In the genomic region with DNA sequence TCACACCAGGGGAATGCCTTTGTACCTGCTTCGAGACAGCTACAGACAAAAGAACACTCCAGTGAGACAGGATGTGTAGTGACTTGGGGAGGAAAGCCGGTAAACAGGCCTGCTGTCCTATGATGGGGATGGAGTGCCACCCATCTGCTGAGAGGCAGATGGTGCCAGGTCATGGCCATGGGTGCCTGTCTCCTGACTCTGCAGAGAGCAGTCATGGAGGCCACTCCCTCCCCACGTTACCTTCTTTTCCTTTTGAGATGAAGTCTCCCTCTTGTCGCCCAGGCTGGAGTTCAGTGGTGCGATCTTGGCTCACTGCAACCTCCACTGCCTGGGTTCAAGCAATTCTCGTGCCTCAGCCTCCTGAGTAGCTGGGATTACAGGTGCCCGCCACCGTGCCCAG, we compare ENCODE assay signal across 30 cellular contexts. TPM values are rescaled to one million over a fixed set of nuclear protein-coding genes. Genes with fewer than 3 reads are reported as not detected.
DNase-seq lines count a peak whose midpoint lies in the region; ATAC-seq and TF ChIP-seq lines count a peak whose summit lies in the region.
"Had no signal": no experiment of that assay in that cellular context is flagged by ENCODE, and none has a peak within 500 bp of the region (broad histone marks: within the 10 kb centered on the region; RNA-seq: fewer than 3 reads in every experiment).

No MANE protein-coding gene starts in this region.

- peak overlapping the region in 3 of 10 donors; percentile 12 to 34 (median 32) for H3K4me3 Mint-ChIP-seq in naive thymus-derived CD4-positive, alpha-beta T cell
- H3K4me3 Mint-ChIP-seq: activated CD8-positive, alpha-beta T cell treated with anti-CD3 and anti-CD28 coated beads, Interleukin-2, amount 10 ng/mL, durations not matched to agents 7 days and 5 days; activated T-cell treated with anti-CD3 and anti-CD28 coated beads, Interleukin-2, amount 50 U/mL, for 24 hours; GM23338 had no signal

- H3K27ac ChIP-seq in BLaER1, result no peak overlapping the region
- H3K27ac ChIP-seq in naive thymus-derived CD4-positive, alpha-beta T cell (ENCODE audit: low read depth, low read length), result no peak overlapping the region
- H3K27ac ChIP-seq in brain microvascular endothelial cell, result no peak overlapping the region
- H3K27ac ChIP-seq: HL-60, prostate gland, RWPE1, testis had no signal

- CTCF ChIA-PET in naive thymus-derived CD4-positive, alpha-beta T cell (lab: Charles Lee), result no interaction called here

- POLR2A ChIA-PET in naive thymus-derived CD4-positive, alpha-beta T cell (lab: Charles Lee), result no interaction called here

- ATAC-seq in naive thymus-derived CD4-positive, alpha-beta T cell, result peak; percentile 53
- ATAC-seq: activated CD8-positive, alpha-beta T cell treated with anti-CD3 and anti-CD28 coated beads, Interleukin-2, amount 10 ng/mL, durations not matched to agents 7 days and 5 days; activated naive CD4-positive, alpha-beta T cell treated with anti-CD3 and anti-CD28 coated beads, Interleukin-2, amount 50 U/mL, for 72 hours; GM23338; HepG2; SK-N-SH treated with all-trans-retinoic acid at 6 μM for 48 hours had no signal

- no peaks in the 10 kb centered on the region for H3K9me3 Mint-ChIP-seq in naive thymus-derived CD4-positive, alpha-beta T cell
- H3K9me3 Mint-ChIP-seq: activated naive CD4-positive, alpha-beta T cell treated with anti-CD3 and anti-CD28 coated beads, Interleukin-2, amount 50 U/mL, for 72 hours; activated T-cell treated with anti-CD3 and anti-CD28 coated beads, Interleukin-2, amount 50 U/mL, for 24 hours had no signal

- intact Hi-C loops in naive thymus-derived CD4-positive, alpha-beta T cell (cut with micrococcal nuclease), result no loop called here

- H3K27me3 ChIP-seq in BLaER1 (no peaks in the 10 kb centered on the region), brain microvascular endothelial cell (replicated peaks) (no peaks in the 10 kb centered on the region)
- H3K27me3 ChIP-seq in naive thymus-derived CD4-positive, alpha-beta T cell (ENCODE audit: control insufficient read depth in 2 of 2, insufficient read depth in 2 of 2, low read length in 2 of 2), result no peaks in the 10 kb centered on the region
- H3K27me3 ChIP-seq: testis had no signal

- peak overlapping the region; percentile 39; the same call in 1 of the 2 replicates for H3K4me2 ChIP-seq in BLaER1
- H3K4me2 ChIP-seq: GM23338 had no signal

- no peaks in the 10 kb centered on the region for H4K20me1 ChIP-seq in BLaER1

- H3K4me3 ChIP-seq in BLaER1 (no peak overlapping the region), brain microvascular endothelial cell (ENCODE audit: low read depth, low read length) (no peak overlapping the region)
- H3K4me3 ChIP-seq in naive thymus-derived CD4-positive, alpha-beta T cell (ENCODE audit: low read length), result no peak overlapping the region
- H3K4me3 ChIP-seq: GM23338, mucosa of descending colon, prostate gland, testis had no signal

- no peaks in the 10 kb centered on the region for H3K9me3 ChIP-seq in BLaER1
- H3K9me3 ChIP-seq in naive thymus-derived CD4-positive, alpha-beta T cell (ENCODE audit: control insufficient read depth in 2 of 3, low read length in 3 of 3), result no peaks in the 10 kb centered on the region
- H3K9me3 ChIP-seq: mucosa of descending colon, prostate gland, testis had no signal

- H3K9ac ChIP-seq in BLaER1, result no peak overlapping the region

- TF ChIP-seq CTCF in brain microvascular endothelial cell (IDR thresholded peaks at IDR 0.05; ENCODE audit: low read depth, low read length, missing control alignments), result no peak

- DNase-seq in DMS53 treated with DMSO at 0.1 percent for 48 hours (lab: John Stamatoyannopoulos, UW; ENCODE audit: unreplicated experiment) (peak; percentile 54), SHP77 treated with DMSO at 0.1 percent for 48 hours (lab: John Stamatoyannopoulos, UW) (peak; percentile 66), T-helper 9 cell (no peak), brain microvascular endothelial cell (no peak), Ammon's horn (ENCODE audit: low spot score) (no peak)
- peak in 6 of 9 donors; percentile 29 to 59 (median 44) for DNase-seq in naive thymus-derived CD4-positive, alpha-beta T cell
- DNase-seq: activated CD8-positive, alpha-beta T cell treated with anti-CD3 and anti-CD28 coated beads, Interleukin-2, amount 10 ng/mL, durations not matched to agents 7 days and 5 days; activated T-cell treated with anti-CD3 and anti-CD28 coated beads, Interleukin-2, amount 50 U/mL, for 24 hours; cerebellar nuclear complex; effector CD4-positive, alpha-beta T cell; foreskin fibroblast; mucosa of descending colon; NCI-H1092; NCI-H2081 treated with DMSO at 0.1 percent for 48 hours; NCI-H774; stimulated activated CD4-positive, alpha-beta T cell treated with anti-CD3 and anti-CD28 coated beads, Interleukin-2, amount 100 ng/mL, for 48 hours; T1000; testis had no signal

- in situ Hi-C loops in brain microvascular endothelial cell (cut with HindIII; ENCODE audit: low pct_ligation_motif_present, low sequenced_read_pairs), result no loop called here

- peaks cover 0 to 12% (median 9%) of the 10 kb centered on the region in 7 donors for H3K4me1 Mint-ChIP-seq in naive thymus-derived CD4-positive, alpha-beta T cell
- H3K4me1 Mint-ChIP-seq: GM23338 had no signal

- no peaks in the 10 kb centered on the region for H3K36me3 Mint-ChIP-seq in naive thymus-derived CD4-positive, alpha-beta T cell
- H3K36me3 Mint-ChIP-seq: activated naive CD4-positive, alpha-beta T cell treated with anti-CD3 and anti-CD28 coated beads, Interleukin-2, amount 50 U/mL, for 72 hours had no signal

- peak overlapping the region in 8 of 9 donors; percentile 59 to 93 (median 82) for H3K27ac Mint-ChIP-seq in naive thymus-derived CD4-positive, alpha-beta T cell
- H3K27ac Mint-ChIP-seq: activated CD8-positive, alpha-beta T cell treated with anti-CD3 and anti-CD28 coated beads, Interleukin-2, amount 10 ng/mL, durations not matched to agents 7 days and 5 days; activated T-cell treated with anti-CD3 and anti-CD28 coated beads, Interleukin-2, amount 50 U/mL, for 24 hours; GM23338 had no signal

- no peaks in the 10 kb centered on the region for H3K36me3 ChIP-seq in BLaER1
- no peaks in the 10 kb centered on the region for H3K36me3 ChIP-seq in naive thymus-derived CD4-positive, alpha-beta T cell (ENCODE audit: control insufficient read depth in 2 of 3, insufficient read depth in 3 of 3, low read length in 3 of 3)
- H3K36me3 ChIP-seq in brain microvascular endothelial cell (replicated peaks), result no peaks in the 10 kb centered on the region
- H3K36me3 ChIP-seq: prostate gland had no signal

- H3K4me1 ChIP-seq in BLaER1, result peaks cover 36% of the 10 kb centered on the region
- peaks cover 0 to 10% of the 10 kb centered on the region in 2 donors for H3K4me1 ChIP-seq in naive thymus-derived CD4-positive, alpha-beta T cell (ENCODE audit: control insufficient read depth in 2 of 2, insufficient read depth in 2 of 2, low read length in 2 of 2)
- H3K4me1 ChIP-seq: prostate gland, testis had no signal

- peaks cover 0 to 4% (median 0%) of the 10 kb centered on the region in 5 donors for H3K27me3 Mint-ChIP-seq in naive thymus-derived CD4-positive, alpha-beta T cell
- H3K27me3 Mint-ChIP-seq: activated T-cell treated with anti-CD3 and anti-CD28 coated beads, Interleukin-2, amount 50 U/mL, for 24 hours had no signal

RNA-seq across cellular contexts. Expression of a gene that starts 42.6 kb away (rescaled TPM):
- total RNA-seq in naive thymus-derived CD4-positive, alpha-beta T cell, result 1 to 10 TPM in 2 of 5 experiments, under 1 TPM in 1, not detected in 2; 0.79 to 2.4 (median 1.9) TPM
- polyA plus RNA-seq in naive thymus-derived CD4-positive, alpha-beta T cell, result under 1 TPM in 1 of 2 donors, not detected in 1; 0.21 TPM
- total RNA-seq: activated CD8-positive, alpha-beta T cell treated with anti-CD3 and anti-CD28 coated beads, Interleukin-2, amount 10 ng/mL, durations not matched to agents 7 days and 5 days; activated naive CD4-positive, alpha-beta T cell treated with anti-CD3 and anti-CD28 coated beads, Interleukin-2, amount 50 U/mL, for 72 hours; aorta; epithelial cell of proximal tubule; GM23338; HepG2; prostate gland; skeletal muscle tissue; testis had no signal
- polyA plus RNA-seq: aorta, HepG2, neural cell had no signal

Comparison
In these comparisons a context has a peak if more than half of its experiments do, and no peak if none do; other contexts are left out.
1. DNase-seq: peak in DMS53 treated with DMSO at 0.1 percent for 48 hours (single experiment), SHP77 treated with DMSO at 0.1 percent for 48 hours (single experiment) and naive thymus-derived CD4-positive, alpha-beta T cell (6 of 9); none in T-helper 9 cell (single experiment), brain microvascular endothelial cell (single experiment) and Ammon's horn (single experiment).